Comparison of ENCODE assay signal across 20 cellular contexts in the genomic region with DNA sequence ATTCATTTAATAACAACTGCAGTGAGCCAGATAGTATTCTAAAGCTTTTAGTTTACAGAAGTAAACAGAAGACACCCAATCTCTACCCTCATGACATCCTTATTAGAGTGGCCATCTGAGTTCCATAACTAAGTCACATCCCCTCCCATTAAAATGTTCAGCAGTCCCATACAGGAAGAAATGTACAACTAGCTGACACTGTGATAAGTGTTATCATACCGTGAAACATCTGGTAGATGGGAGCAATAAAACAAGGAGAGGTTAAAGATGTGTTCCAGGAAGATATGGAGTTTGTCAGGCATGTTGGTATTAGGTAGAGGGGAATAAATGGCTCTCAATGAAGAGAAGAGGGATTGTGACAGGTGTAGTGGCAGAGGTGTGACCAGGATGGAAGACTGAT.
"Had no signal": no experiment of that assay in that cellular context is flagged by ENCODE, and none has a peak within 500 bp of the region (broad histone marks: within the 10 kb centered on the region; RNA-seq: fewer than 3 reads in every experiment).

No MANE protein-coding gene starts in this region.

- H3K4me3 ChIP-seq: colonic mucosa, neural progenitor cell, SK-N-MC, skin epidermis had no signal

- H3K9me3 ChIP-seq: colonic mucosa had no signal

- H3K4me3 Mint-ChIP-seq: activated CD4-positive, alpha-beta memory T cell treated with anti-CD3 and anti-CD28 coated beads, Interleukin-2, amount 10 ng/mL, durations not matched to agents 7 days and 5 days; activated CD8-positive, alpha-beta memory T cell treated with anti-CD3 and anti-CD28 coated beads, Interleukin-2, amount 10 ng/mL, durations not matched to agents 7 days and 5 days; activated naive CD8-positive, alpha-beta T cell treated with anti-CD3 and anti-CD28 coated beads for 36 hours; activated T-helper 17 cell treated with anti-CD3 and anti-CD28 coated beads, Interleukin-2, amount 50 U/mL, for 72 hours; central memory CD8-positive, alpha-beta T cell; naive thymus-derived CD4-positive, alpha-beta T cell; neural progenitor cell; stimulated activated naive B cell treated with anti-CD40 and anti-IgM and Interleukin-4, amounts not matched to agents 10 μg/mL and 1 μg/mL and 100 μg/mL, for 72 hours; T-helper 2 cell treated with Interferon-gamma antibody and Interleukin-4, amounts not matched to agents 5 μg/mL and 100 μg/mL, for 36 hours had no signal

- H3K36me3 ChIP-seq: brain microvascular endothelial cell, colonic mucosa, neural progenitor cell had no signal

- H3K27ac ChIP-seq: brain microvascular endothelial cell, colonic mucosa, neural progenitor cell, SK-N-MC had no signal

- H3K27me3 Mint-ChIP-seq: progenitor cell of endocrine pancreas had no signal

- H3K9me3 Mint-ChIP-seq: activated CD4-positive, alpha-beta memory T cell treated with anti-CD3 and anti-CD28 coated beads, Interleukin-2, amount 10 ng/mL, durations not matched to agents 7 days and 5 days; activated naive CD8-positive, alpha-beta T cell treated with anti-CD3 and anti-CD28 coated beads for 36 hours; activated T-helper 17 cell treated with anti-CD3 and anti-CD28 coated beads, Interleukin-2, amount 50 U/mL, for 72 hours; central memory CD8-positive, alpha-beta T cell; naive thymus-derived CD4-positive, alpha-beta T cell; stimulated activated naive B cell treated with anti-CD40 and anti-IgM and Interleukin-4, amounts not matched to agents 10 μg/mL and 1 μg/mL and 100 μg/mL, for 72 hours; T-helper 2 cell treated with Interferon-gamma antibody and Interleukin-4, amounts not matched to agents 5 μg/mL and 100 μg/mL, for 36 hours had no signal

- H3K36me3 Mint-ChIP-seq: activated CD8-positive, alpha-beta memory T cell treated with anti-CD3 and anti-CD28 coated beads, Interleukin-2, amount 10 ng/mL, durations not matched to agents 7 days and 5 days; activated naive CD8-positive, alpha-beta T cell treated with anti-CD3 and anti-CD28 coated beads for 36 hours; naive thymus-derived CD4-positive, alpha-beta T cell; neural progenitor cell; stimulated activated naive B cell treated with anti-CD40 and anti-IgM and Interleukin-4, amounts not matched to agents 10 μg/mL and 1 μg/mL and 100 μg/mL, for 72 hours had no signal

- H3K27ac Mint-ChIP-seq: activated CD4-positive, alpha-beta memory T cell treated with anti-CD3 and anti-CD28 coated beads, Interleukin-2, amount 10 ng/mL, durations not matched to agents 7 days and 5 days; activated CD8-positive, alpha-beta memory T cell treated with anti-CD3 and anti-CD28 coated beads, Interleukin-2, amount 10 ng/mL, durations not matched to agents 7 days and 5 days; activated naive CD8-positive, alpha-beta T cell treated with anti-CD3 and anti-CD28 coated beads for 36 hours; activated T-helper 17 cell treated with anti-CD3 and anti-CD28 coated beads, Interleukin-2, amount 50 U/mL, for 72 hours; naive thymus-derived CD4-positive, alpha-beta T cell; neural progenitor cell; progenitor cell of endocrine pancreas; stimulated activated naive B cell treated with anti-CD40 and anti-IgM and Interleukin-4, amounts not matched to agents 10 μg/mL and 1 μg/mL and 100 μg/mL, for 72 hours; T-helper 2 cell treated with Interferon-gamma antibody and Interleukin-4, amounts not matched to agents 5 μg/mL and 100 μg/mL, for 36 hours had no signal

- H3K4me1 Mint-ChIP-seq: activated CD4-positive, alpha-beta memory T cell treated with anti-CD3 and anti-CD28 coated beads, Interleukin-2, amount 10 ng/mL, durations not matched to agents 7 days and 5 days; activated CD8-positive, alpha-beta memory T cell treated with anti-CD3 and anti-CD28 coated beads, Interleukin-2, amount 10 ng/mL, durations not matched to agents 7 days and 5 days; activated naive CD8-positive, alpha-beta T cell treated with anti-CD3 and anti-CD28 coated beads for 36 hours; activated T-helper 17 cell treated with anti-CD3 and anti-CD28 coated beads, Interleukin-2, amount 50 U/mL, for 72 hours; central memory CD8-positive, alpha-beta T cell; naive thymus-derived CD4-positive, alpha-beta T cell; neural progenitor cell; stimulated activated naive B cell treated with anti-CD40 and anti-IgM and Interleukin-4, amounts not matched to agents 10 μg/mL and 1 μg/mL and 100 μg/mL, for 72 hours had no signal

- H3K27me3 ChIP-seq: brain microvascular endothelial cell, colonic mucosa, neural progenitor cell had no signal

- H2AFZ ChIP-seq: neural progenitor cell had no signal

- H3K4me2 ChIP-seq: neural progenitor cell had no signal

- DNase-seq: activated CD4-positive, alpha-beta memory T cell treated with anti-CD3 and anti-CD28 coated beads, Interleukin-2, amount 10 ng/mL, durations not matched to agents 7 days and 5 days; activated CD4-positive, alpha-beta T cell treated with anti-CD3 and anti-CD28 coated beads for 48 hours; activated CD4-positive, CD25-positive, alpha-beta regulatory T cell; activated CD8-positive, alpha-beta memory T cell treated with anti-CD3 and anti-CD28 coated beads, Interleukin-2, amount 10 ng/mL, durations not matched to agents 7 days and 5 days; activated naive CD4-positive, alpha-beta T cell; activated naive CD8-positive, alpha-beta T cell treated with anti-CD3 and anti-CD28 coated beads for 36 hours; brain microvascular endothelial cell; mesenchymal stem cell; naive thymus-derived CD4-positive, alpha-beta T cell; stimulated activated CD4-positive, alpha-beta T cell treated with anti-CD3 and anti-CD28 coated beads, Interleukin-4, amount 100 ng/mL, for 4 hours; stimulated activated naive B cell treated with anti-CD40 and anti-IgM and Interleukin-4, amounts not matched to agents 10 μg/mL and 1 μg/mL and 100 μg/mL, for 72 hours; trophoblast cell had no signal

- ATAC-seq: activated CD8-positive, alpha-beta memory T cell treated with anti-CD3 and anti-CD28 coated beads, Interleukin-2, amount 10 ng/mL, durations not matched to agents 7 days and 5 days; activated T-helper 17 cell treated with anti-CD3 and anti-CD28 coated beads, Interleukin-2, amount 50 U/mL, for 72 hours; naive thymus-derived CD4-positive, alpha-beta T cell; stimulated activated naive B cell treated with anti-CD40 and anti-IgM and Interleukin-4, amounts not matched to agents 10 μg/mL and 1 μg/mL and 100 μg/mL, for 72 hours had no signal

- H3K4me1 ChIP-seq: neural progenitor cell had no signal
